8 cellular contexts compared by ENCODE assay signal in the genomic region with DNA sequence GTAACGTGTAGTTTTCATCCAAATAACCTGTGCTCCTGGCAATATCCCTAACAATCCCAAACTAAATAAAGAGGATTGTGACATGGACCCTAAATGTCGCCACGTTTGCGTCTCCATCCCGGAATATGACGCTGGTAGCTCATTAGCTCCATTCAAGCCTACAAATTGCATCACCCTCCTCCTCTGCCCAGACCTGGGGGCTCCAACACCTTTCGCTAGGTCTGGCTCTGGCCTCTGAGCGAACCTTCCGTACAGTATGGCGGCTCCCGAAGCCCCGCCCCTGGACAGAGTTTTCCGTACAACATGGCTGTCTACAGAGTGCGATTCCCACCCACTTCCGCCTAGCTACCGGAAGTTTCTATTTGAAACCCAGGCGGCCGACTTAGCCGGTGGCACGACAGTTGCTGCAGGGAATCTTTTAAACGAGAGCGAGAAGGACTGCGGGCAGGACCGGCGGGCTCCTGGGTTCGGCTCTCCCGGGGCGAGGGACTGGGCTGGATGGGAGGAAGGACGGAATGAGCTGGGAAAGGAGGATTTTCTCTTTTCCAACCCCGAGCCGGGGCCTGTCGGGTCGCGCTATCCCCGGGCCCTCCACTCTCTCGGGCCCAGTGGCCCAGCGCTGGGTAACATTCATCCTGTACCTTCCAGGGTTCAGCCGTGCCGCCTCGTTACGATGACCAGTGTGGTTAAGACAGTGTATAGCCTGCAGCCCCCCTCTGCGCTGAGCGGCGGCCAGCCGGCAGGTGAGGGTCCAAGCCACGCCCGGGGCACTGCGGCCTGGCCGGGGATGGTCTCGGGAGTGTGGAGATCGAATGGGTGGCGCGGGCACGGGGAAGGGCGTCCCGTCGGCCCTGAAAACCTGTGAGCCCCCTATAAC. TPM values are rescaled to one million over a fixed set of nuclear protein-coding genes. Genes with fewer than 3 reads are reported as not detected.
A peak's percentile ranks its signal among the peaks of the same experiment; 100 is the strongest.
DNase-seq lines count a peak whose midpoint lies in the region; ATAC-seq and TF ChIP-seq lines count a peak whose summit lies in the region.

Gene KNSTRN (plus strand): TSS at position 142 of the 877 bp plus-strand sequence. CDS start 115 bp downstream, at position 257.

- TF ChIP-seq EP300 in Ishikawa (IDR thresholded peaks at IDR 0.05; ENCODE audit: borderline replicate concordance), result no peak

- H3K4me3 ChIP-seq in epithelial cell of proximal tubule (ENCODE audit: low read depth, low read length), result peak within 1 kb of the TSS; percentile 80

- no peak for TF ChIP-seq RAD21 in Ishikawa (IDR thresholded peaks at IDR 0.05; ENCODE audit: low read depth)

- peak; percentile 91 for DNase-seq in DMS114 treated with DMSO at 0.1 percent for 48 hours (lab: John Stamatoyannopoulos, UW; ENCODE audit: unreplicated experiment)
- DNase-seq in OCI-M2 (lab: John Stamatoyannopoulos, UW; ENCODE audit: unreplicated experiment), result peak; percentile 77
- DNase-seq in activated T-cell treated with anti-CD3 and anti-CD28 coated beads for 24 hours (ENCODE audit: low read depth), result peak; percentile 90
- peak; percentile 57 for DNase-seq in epithelial cell of proximal tubule (ENCODE audit: low read depth)
- DNase-seq in mucosa of gallbladder (ENCODE audit: low spot score), result peak; percentile 93
- peak; percentile 87 for DNase-seq in stimulated activated CD8-positive, alpha-beta memory T cell treated with anti-CD3 and anti-CD28 coated beads, Interleukin-4, amount 100 ng/mL, for 24 hours (ENCODE audit: low read depth)

- ATAC-seq in GM21576 (IDR thresholded peaks at IDR 0.05; ENCODE audit: unreplicated experiment), result peak; percentile 95

- no peak for TF ChIP-seq CTCF in epithelial cell of proximal tubule (conservative IDR thresholded peaks at IDR 0.05; ENCODE audit: low read depth, low read length)

TF ChIP-seq in Ishikawa, 13 proteins besides CTCF, POLR2A, EP300 and RAD21:
- TF ChIP-seq CREB1 (IDR thresholded peaks at IDR 0.05; ENCODE audit: low read depth) (0 out of 2 replicates have a peak, but pooled peaks have one; percentile 21), REST (IDR thresholded peaks at IDR 0.05; ENCODE audit: low read depth) (no peak), NFIC (IDR thresholded peaks at IDR 0.05) (0 out of 2 replicates have a peak, but pooled peaks have one; percentile 32), TCF12 (IDR thresholded peaks at IDR 0.05; ENCODE audit: low read depth) (peak; percentile 60; the same call in 1 of the 2 replicates), TAF1 (IDR thresholded peaks at IDR 0.05; ENCODE audit: low read depth) (peak; percentile 93), TEAD4 (IDR thresholded peaks at IDR 0.05) (0 out of 2 replicates have a peak, but pooled peaks have one; percentile 34), YY1 (IDR thresholded peaks at IDR 0.05; ENCODE audit: low read depth) (peak; percentile 100), USF1 (IDR thresholded peaks at IDR 0.05) (peak; percentile 47), CEBPB (IDR thresholded peaks at IDR 0.05) (no peak), EGR1 (IDR thresholded peaks at IDR 0.05) (peak; percentile 95), FOXM1 (IDR thresholded peaks at IDR 0.05; ENCODE audit: borderline replicate concordance, low read depth) (peak; percentile 100), ZBTB7A (IDR thresholded peaks at IDR 0.05; ENCODE audit: low read depth) (0 out of 2 replicates have a peak, but pooled peaks have one; percentile 31)
- TF ChIP-seq, protein P1, sequence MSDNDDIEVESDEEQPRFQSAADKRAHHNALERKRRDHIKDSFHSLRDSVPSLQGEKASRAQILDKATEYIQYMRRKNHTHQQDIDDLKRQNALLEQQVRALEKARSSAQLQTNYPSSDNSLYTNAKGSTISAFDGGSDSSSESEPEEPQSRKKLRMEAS (IDR thresholded peaks at IDR 0.05), result peak; percentile 49; the same call in 1 of the 2 replicates

RNA-seq across cellular contexts. Expression of gene KNSTRN, which starts in this region (rescaled TPM):
- 54.7 and 107 TPM in 2 replicates for total RNA-seq in epithelial cell of proximal tubule
- total RNA-seq in mucosa of gallbladder, result 12.2 TPM

Comparison
In these comparisons a context has a peak if more than half of its experiments do, and no peak if none do; other contexts are left out.
1. Peak in every context shown above with its lines: DNase-seq, ATAC-seq and H3K4me3 ChIP-seq.